In genomic region chr5:52837068-52837467, GRCh38 we compare ENCODE assay signal across 1 cellular context.
TF ChIP-seq lines count a peak whose summit lies in the region.

No MANE protein-coding gene starts in this region.

TF ChIP-seq in SK-N-SH treated with all-trans-retinoic acid at 6 μM for 48 hours, 23 proteins besides CTCF, POLR2A, EP300 and RAD21 (continued from another document):
- TF ChIP-seq POU6F1 (CRISPR knock-in tag; IDR thresholded peaks at IDR 0.05; ENCODE audit: borderline replicate concordance, low read depth) (no peak), TSHZ2 (CRISPR knock-in tag; IDR thresholded peaks at IDR 0.05) (no peak), BACH2 (CRISPR knock-in tag; IDR thresholded peaks at IDR 0.05; ENCODE audit: borderline replicate concordance) (no peak), GLIS3 (CRISPR knock-in tag; IDR thresholded peaks at IDR 0.05) (no peak), CREB5 (CRISPR knock-in tag; IDR thresholded peaks at IDR 0.05; ENCODE audit: low read depth) (no peak), ARNTL (CRISPR knock-in tag; IDR thresholded peaks at IDR 0.05; ENCODE audit: borderline replicate concordance, low read depth) (no peak)
TF ChIP-seq in SK-N-SH treated with all-trans-retinoic acid at 6 μM for 48 hours: peak in this region for 0.
